23 cellular contexts compared by ENCODE assay signal in genomic region chr6:45265246-45265645, GRCh38.
DNase-seq lines count a peak whose midpoint lies in the region; ATAC-seq, FAIRE-seq and TF ChIP-seq lines count a peak whose summit lies in the region.
"Had no signal": no experiment of that assay in that cellular context is flagged by ENCODE, and none has a peak within 500 bp of the region (broad histone marks: within the 10 kb centered on the region; RNA-seq: fewer than 3 reads in every experiment).

No MANE protein-coding gene starts in this region.

- H3K27ac Mint-ChIP-seq in Caco-2 (ENCODE audit: unreplicated experiment) = no peak overlapping the region

- H3K4me1 ChIP-seq in pancreas = peaks cover 0 to 13% (median 8%) of the 10 kb centered on the region in 3 donors
- H3K4me1 ChIP-seq in transverse colon = no peaks in the 10 kb centered on the region
- no peaks in the 10 kb centered on the region; the same call in 1 of the 2 replicates for H3K4me1 ChIP-seq in Caco-2

- 10 to 24% methylated on average over 2 of the region's 2 CpGs for WGBS in pancreas, 2 donors
- 66 to 70% methylated on average over 2 of the region's 2 CpGs for WGBS in transverse colon (ENCODE audit: low coverage in 1 of 2), 2 donors

- FAIRE-seq in H54 (lab: Jason Lieb, UNC) = peak; percentile 11
- peak; percentile 49 for FAIRE-seq in pancreas (lab: Jason Lieb, UNC)

- H3K9me3 ChIP-seq in pancreas (no peaks in the 10 kb centered on the region), transverse colon (no peaks in the 10 kb centered on the region), Caco-2 (no peaks in the 10 kb centered on the region)
- H3K9me3 ChIP-seq: SK-N-SH had no signal

- in situ Hi-C loops in transverse colon (cut with MboI; ENCODE audit: low pct_ligation_motif_present in 1 of 4, low pct_unique_long_range_greater_than_20kb in 1 of 4, low sequenced_read_pairs in 3 of 4) = no loop called here

- no peaks in the 10 kb centered on the region for H3K27me3 Mint-ChIP-seq in Caco-2 (ENCODE audit: insufficient read depth, unreplicated experiment)
- H3K27me3 Mint-ChIP-seq: CD8-positive, alpha-beta memory T cell had no signal

- H3K27me3 ChIP-seq in pancreas (no peaks in the 10 kb centered on the region), transverse colon (no peaks in the 10 kb centered on the region), Caco-2 (replicated peaks; ENCODE audit: control insufficient read depth, insufficient read depth, low read length) (no peaks in the 10 kb centered on the region)

- CTCF ChIA-PET in Caco-2 (lab: Charles Lee) = no interaction called here

- no peak for TF ChIP-seq CTCF in choroid plexus epithelial cell (conservative IDR thresholded peaks at IDR 0.05; ENCODE audit: low read depth, low read length)
- no peak for TF ChIP-seq CTCF in pancreas (IDR thresholded peaks at IDR 0.05)
- TF ChIP-seq CTCF in transverse colon (IDR thresholded peaks at IDR 0.05) = no peak
- TF ChIP-seq CTCF in Caco-2 (IDR thresholded peaks at IDR 0.05; ENCODE audit: insufficient read depth in 1 of 2, low read depth in 1 of 2, low read length in 1 of 2, severe bottlenecking in 1 of 2, unreplicated experiment in 1 of 2) = no peak

- TF ChIP-seq EP300 in transverse colon (IDR thresholded peaks at IDR 0.05; ENCODE audit: low read depth) = no peak

- H3K36me3 ChIP-seq in pancreas (no peaks in the 10 kb centered on the region), transverse colon (no peaks in the 10 kb centered on the region), Caco-2 (ENCODE audit: control insufficient read depth, insufficient read depth, low read length) (no peaks in the 10 kb centered on the region)

- no peaks in the 10 kb centered on the region for H3K9me3 Mint-ChIP-seq in Caco-2 (ENCODE audit: unreplicated experiment)
- H3K9me3 Mint-ChIP-seq: CD8-positive, alpha-beta memory T cell had no signal

- intact Hi-C loops in pancreas (cut with DNase I) = no loop called here
- intact Hi-C loops in transverse colon (cut with DNase I; ENCODE audit: low total_unique reads) = no loop called here
- intact Hi-C loops in Caco-2 (cut with micrococcal nuclease; ENCODE audit: unreplicated experiment) = no loop called here

- no peak overlapping the region for H3K4me3 Mint-ChIP-seq in Caco-2 (ENCODE audit: unreplicated experiment)

- no peak overlapping the region for H3K27ac ChIP-seq in pancreas
- no peak overlapping the region for H3K27ac ChIP-seq in transverse colon

- no peak for TF ChIP-seq POLR2A in H54 (IDR thresholded peaks at IDR 0.05; ENCODE audit: low read depth, low read length)
- TF ChIP-seq POLR2A in transverse colon (IDR thresholded peaks at IDR 0.05) = no peak

- BruUV-seq in Caco-2 (replicated peaks; lab: Mats Ljungman, UMichigan) = no TSS peak

- POLR2A ChIA-PET in Caco-2 (lab: Charles Lee) = no interaction called here

- H3K36me3 Mint-ChIP-seq in Caco-2 (ENCODE audit: insufficient read depth, unreplicated experiment) = no peaks in the 10 kb centered on the region

- DNase-seq in H54 (ENCODE audit: insufficient read length, low spot score) (no peak), choroid plexus epithelial cell (ENCODE audit: low read depth) (peak; percentile 18), iris pigment epithelial cell (ENCODE audit: low read depth) (peak; percentile 79), pancreas (no peak), transverse colon (no peak), Caco-2 (no peak), DMS153 treated with DMSO at 0.1 percent for 48 hours (lab: John Stamatoyannopoulos, UW; ENCODE audit: unreplicated experiment) (no peak), Kasumi-1 (lab: John Stamatoyannopoulos, UW) (no peak)
- DNase-seq: ACHN; C1 segment of cervical spinal cord; CD8-positive, alpha-beta memory T cell; DND-41; GDM1; KBM-7; NCI-H1417 treated with DMSO at 0.1 percent for 48 hours; NCI-H187 treated with DMSO at 0.1 percent for 48 hours; NCI-H226; NCI-H524; PC-3; RPMI8226; SHP77 treated with DMSO at 0.1 percent for 48 hours; SK-N-SH had no signal

- no peak overlapping the region for H3K4me3 ChIP-seq in choroid plexus epithelial cell (ENCODE audit: low read depth, low read length)
- no peak overlapping the region for H3K4me3 ChIP-seq in pancreas
- no peak overlapping the region for H3K4me3 ChIP-seq in transverse colon
- H3K4me3 ChIP-seq in Caco-2 (ENCODE audit: low read depth, low read length) = no peak overlapping the region

- ATAC-seq in pancreas = peak in 1 of 4 donors; percentile 25
- ATAC-seq: HCT116, PC-3 had no signal

- no peaks in the 10 kb centered on the region for H3K4me1 Mint-ChIP-seq in Caco-2 (ENCODE audit: low read depth, unreplicated experiment)

Comparison
In these comparisons a context has a peak if more than half of its experiments do, and no peak if none do; other contexts are left out.
1. DNase-seq: peak in choroid plexus epithelial cell (single experiment) and iris pigment epithelial cell (single experiment); none in H54 (single experiment), pancreas (0 of 6), transverse colon (single experiment), Caco-2 (0 of 2), DMS153 treated with DMSO at 0.1 percent for 48 hours (single experiment) and Kasumi-1 (0 of 2).